Comparison of ENCODE assay signal across 12 cellular contexts in the genomic region with DNA sequence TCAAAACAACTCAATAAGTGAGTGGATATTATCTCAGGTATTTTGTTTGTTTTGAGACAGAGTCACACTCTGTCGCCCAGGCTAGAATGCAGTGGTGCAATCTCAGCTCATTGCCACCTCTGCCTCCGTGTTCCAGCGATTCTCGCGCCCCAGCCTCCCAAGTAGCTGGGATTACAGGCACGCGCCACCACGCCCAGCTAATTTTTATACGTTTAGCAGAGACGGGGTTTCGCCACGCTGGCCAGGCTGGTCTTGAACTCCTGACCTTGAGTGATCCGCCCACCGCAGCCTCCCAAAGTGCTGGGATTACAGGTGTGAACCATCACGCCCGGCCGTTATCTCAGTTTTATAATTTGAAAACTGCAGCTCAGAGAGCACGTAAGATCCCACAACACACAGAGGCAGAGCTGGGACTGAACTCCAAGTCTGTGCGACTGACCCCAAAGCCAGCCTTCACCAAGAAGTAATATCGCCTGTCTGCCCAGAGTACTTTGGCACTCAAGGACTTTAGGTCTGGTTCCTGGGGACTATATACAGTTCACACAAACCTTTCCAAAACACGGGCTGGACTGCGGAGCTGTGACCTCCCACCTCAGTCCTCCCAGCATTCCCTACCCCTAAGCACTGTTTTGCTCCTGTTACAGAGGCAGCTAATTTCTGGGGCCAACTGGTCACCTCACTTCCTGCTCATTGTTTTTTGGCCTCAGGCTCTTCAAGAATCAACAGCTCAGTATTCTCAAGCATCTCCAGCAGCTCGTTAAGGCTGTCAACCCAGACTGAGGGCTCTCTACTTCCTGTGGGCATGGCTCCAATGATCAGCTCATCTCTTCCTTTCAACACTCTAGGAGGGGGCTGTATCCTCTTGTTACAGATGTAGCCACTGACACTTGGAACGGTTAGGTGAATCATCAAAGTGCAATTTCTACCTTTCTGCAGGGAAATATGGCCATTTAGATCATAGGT. TPM values are rescaled to one million over a fixed set of nuclear protein-coding genes. Genes with fewer than 3 reads are reported as not detected.
DNase-seq lines count a peak whose midpoint lies in the region; ATAC-seq, FAIRE-seq and TF ChIP-seq lines count a peak whose summit lies in the region.
"Had no signal": no experiment of that assay in that cellular context is flagged by ENCODE, and none has a peak within 500 bp of the region (broad histone marks: within the 10 kb centered on the region; RNA-seq: fewer than 3 reads in every experiment).

No MANE protein-coding gene starts in this region.

- FAIRE-seq in HTR-8/SVneo (lab: Jason Lieb, UNC) (no peak), kidney (lab: Jason Lieb, UNC) (no peak)
- FAIRE-seq: H54 had no signal

- H3K4me1 Mint-ChIP-seq in T-helper 2 cell treated with Interferon-gamma antibody and Interleukin-4, amounts not matched to agents 5 μg/mL and 100 μg/mL, for 36 hours (ENCODE audit: low read depth): peaks cover 11% of the 10 kb centered on the region

- DNase-seq in DMS53 (lab: John Stamatoyannopoulos, UW) (peak; percentile 70), HTR-8/SVneo (ENCODE audit: insufficient read length, low spot score) (peak; percentile 41), kidney (peak; percentile 6), ureter (ENCODE audit: low spot score) (no peak), OCI-M2 (lab: John Stamatoyannopoulos, UW; ENCODE audit: unreplicated experiment) (no peak)
- DNase-seq in T-helper 2 cell treated with Interferon-gamma antibody and Interleukin-4, amounts not matched to agents 5 μg/mL and 100 μg/mL, for 36 hours (ENCODE audit: low spot score): no peak
- DNase-seq: body of pancreas, NCI-H1105 treated with DMSO at 0.1 percent for 48 hours, SHP77 treated with DMSO at 0.1 percent for 48 hours, tibial artery had no signal

- peaks cover 0 to 3% of the 10 kb centered on the region in 2 donors for H3K4me1 ChIP-seq in kidney (ENCODE audit: control insufficient read depth in 1 of 2, insufficient read depth in 1 of 2, low read depth in 1 of 2, low read length in 2 of 2)

- H3K27ac ChIP-seq in kidney (ENCODE audit: low read depth in 2 of 2, low read length in 2 of 2): no peak overlapping the region
- H3K27ac ChIP-seq: body of pancreas, tibial artery had no signal

- H3K36me3 ChIP-seq in kidney (ENCODE audit: control insufficient read depth in 1 of 2, insufficient read depth in 2 of 2, low read length in 2 of 2): no peaks in the 10 kb centered on the region
- H3K36me3 ChIP-seq: tibial artery had no signal

- no peaks in the 10 kb centered on the region for H3K27me3 Mint-ChIP-seq in T-helper 2 cell treated with Interferon-gamma antibody and Interleukin-4, amounts not matched to agents 5 μg/mL and 100 μg/mL, for 36 hours (ENCODE audit: low read depth)

- peaks cover 6% of the 10 kb centered on the region for H3K36me3 Mint-ChIP-seq in T-helper 2 cell treated with Interferon-gamma antibody and Interleukin-4, amounts not matched to agents 5 μg/mL and 100 μg/mL, for 36 hours (ENCODE audit: low read depth)

- peak overlapping the region; percentile 11 for H3K4me3 Mint-ChIP-seq in T-helper 2 cell treated with Interferon-gamma antibody and Interleukin-4, amounts not matched to agents 5 μg/mL and 100 μg/mL, for 36 hours

- no peak overlapping the region for H3K4me3 ChIP-seq in kidney (ENCODE audit: low read length in 2 of 2)
- H3K4me3 ChIP-seq: body of pancreas, tibial artery had no signal

- no peak overlapping the region for H3K9ac ChIP-seq in kidney (ENCODE audit: low read length in 2 of 2)

- TF ChIP-seq CTCF in kidney (IDR thresholded peaks at IDR 0.05; ENCODE audit: borderline replicate concordance, extremely low read depth, insufficient read depth): no peak

- no peak for ATAC-seq in GM18511 (IDR thresholded peaks at IDR 0.05; ENCODE audit: unreplicated experiment)
- ATAC-seq: body of pancreas had no signal

- intact Hi-C loops in kidney (cut with DNase I): no loop called here

- no peaks in the 10 kb centered on the region for H3K9me3 ChIP-seq in kidney (ENCODE audit: control insufficient read depth in 1 of 2, low read length in 2 of 2)
- H3K9me3 ChIP-seq: body of pancreas, tibial artery had no signal

- H3K27ac Mint-ChIP-seq in T-helper 2 cell treated with Interferon-gamma antibody and Interleukin-4, amounts not matched to agents 5 μg/mL and 100 μg/mL, for 36 hours: peak overlapping the region; percentile 68

- no peaks in the 10 kb centered on the region for H3K9me3 Mint-ChIP-seq in T-helper 2 cell treated with Interferon-gamma antibody and Interleukin-4, amounts not matched to agents 5 μg/mL and 100 μg/mL, for 36 hours

RNA-seq across cellular contexts. Expression of a gene that starts 22.5 kb away (rescaled TPM):
- 92.6 TPM for total RNA-seq in kidney
- 19.1 TPM for polyA plus RNA-seq in kidney (ENCODE audit: insufficient read depth, low read depth, low replicate concordance)
- 19.8 TPM for total RNA-seq in ureter

Comparison
In these comparisons a context has a peak if more than half of its experiments do, and no peak if none do; other contexts are left out.
1. DNase-seq: peak in DMS53 (single experiment), HTR-8/SVneo (single experiment) and kidney (single experiment); none in T-helper 2 cell treated with Interferon-gamma antibody and Interleukin-4, amounts not matched to agents 5 μg/mL and 100 μg/mL, for 36 hours (single experiment), ureter (single experiment) and OCI-M2 (single experiment).